ENCODE assay signal across 1 cellular context in the genomic region with DNA sequence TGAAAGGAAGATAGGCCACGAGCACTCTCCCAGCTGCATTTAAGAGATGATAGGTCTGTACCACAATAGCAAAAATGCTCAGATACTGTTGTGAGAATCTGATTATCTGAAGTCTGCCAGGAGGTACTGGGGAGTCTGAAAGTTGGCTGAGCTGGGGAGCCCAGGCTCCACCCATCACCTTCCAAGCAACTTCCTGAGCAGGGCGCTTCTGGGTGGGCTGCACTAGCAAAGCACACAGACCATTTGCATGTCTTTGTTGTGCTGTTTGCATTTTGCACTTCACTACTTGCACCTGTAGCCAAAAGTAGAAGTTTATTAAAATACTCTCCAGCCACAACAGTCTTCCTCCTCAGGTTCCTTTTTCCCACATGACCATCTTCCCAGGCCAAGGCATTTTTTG.
TF ChIP-seq lines count a peak whose summit lies in the region.

No MANE protein-coding gene starts in this region.

TF ChIP-seq in GM23338, 12 proteins besides CTCF, POLR2A, EP300 and RAD21:
- TF ChIP-seq, protein P1, sequence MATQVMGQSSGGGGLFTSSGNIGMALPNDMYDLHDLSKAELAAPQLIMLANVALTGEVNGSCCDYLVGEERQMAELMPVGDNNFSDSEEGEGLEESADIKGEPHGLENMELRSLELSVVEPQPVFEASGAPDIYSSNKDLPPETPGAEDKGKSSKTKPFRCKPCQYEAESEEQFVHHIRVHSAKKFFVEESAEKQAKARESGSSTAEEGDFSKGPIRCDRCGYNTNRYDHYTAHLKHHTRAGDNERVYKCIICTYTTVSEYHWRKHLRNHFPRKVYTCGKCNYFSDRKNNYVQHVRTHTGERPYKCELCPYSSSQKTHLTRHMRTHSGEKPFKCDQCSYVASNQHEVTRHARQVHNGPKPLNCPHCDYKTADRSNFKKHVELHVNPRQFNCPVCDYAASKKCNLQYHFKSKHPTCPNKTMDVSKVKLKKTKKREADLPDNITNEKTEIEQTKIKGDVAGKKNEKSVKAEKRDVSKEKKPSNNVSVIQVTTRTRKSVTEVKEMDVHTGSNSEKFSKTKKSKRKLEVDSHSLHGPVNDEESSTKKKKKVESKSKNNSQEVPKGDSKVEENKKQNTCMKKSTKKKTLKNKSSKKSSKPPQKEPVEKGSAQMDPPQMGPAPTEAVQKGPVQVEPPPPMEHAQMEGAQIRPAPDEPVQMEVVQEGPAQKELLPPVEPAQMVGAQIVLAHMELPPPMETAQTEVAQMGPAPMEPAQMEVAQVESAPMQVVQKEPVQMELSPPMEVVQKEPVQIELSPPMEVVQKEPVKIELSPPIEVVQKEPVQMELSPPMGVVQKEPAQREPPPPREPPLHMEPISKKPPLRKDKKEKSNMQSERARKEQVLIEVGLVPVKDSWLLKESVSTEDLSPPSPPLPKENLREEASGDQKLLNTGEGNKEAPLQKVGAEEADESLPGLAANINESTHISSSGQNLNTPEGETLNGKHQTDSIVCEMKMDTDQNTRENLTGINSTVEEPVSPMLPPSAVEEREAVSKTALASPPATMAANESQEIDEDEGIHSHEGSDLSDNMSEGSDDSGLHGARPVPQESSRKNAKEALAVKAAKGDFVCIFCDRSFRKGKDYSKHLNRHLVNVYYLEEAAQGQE (IDR thresholded peaks at IDR 0.05; ENCODE audit: unreplicated experiment) = no peak
- TF ChIP-seq EZH2phosphoT487 (IDR thresholded peaks at IDR 0.05; ENCODE audit: unreplicated experiment) = no peak
- TF ChIP-seq ZNF331 (CRISPR knock-in tag; IDR thresholded peaks at IDR 0.05; ENCODE audit: low read depth) = no peak
- TF ChIP-seq EZH2 (IDR thresholded peaks at IDR 0.05; ENCODE audit: low read depth, unreplicated experiment) = no peak
- no peak for TF ChIP-seq CREB1 (CRISPR knock-in tag; IDR thresholded peaks at IDR 0.05; ENCODE audit: low read depth)
